8 cellular contexts compared by ENCODE assay signal in the genomic region with DNA sequence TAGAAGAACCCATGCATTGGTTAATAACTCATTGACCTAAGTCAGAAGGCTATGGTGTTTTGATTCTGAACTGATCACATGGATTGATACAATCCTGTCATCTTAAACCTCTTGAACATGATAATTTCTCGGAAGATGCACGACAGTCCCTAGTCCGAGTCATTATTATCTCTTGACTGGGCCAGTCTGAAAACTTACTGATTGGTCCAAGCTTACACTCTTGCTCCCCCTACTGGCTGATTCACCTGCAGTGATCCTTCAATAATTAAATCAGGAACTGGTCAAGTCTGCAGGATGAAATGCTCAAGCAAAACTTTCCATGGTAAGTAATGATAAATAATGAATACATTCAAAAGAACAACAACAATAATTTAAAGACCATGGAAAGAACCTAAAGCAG.
DNase-seq lines count a peak whose midpoint lies in the region; ATAC-seq, FAIRE-seq and TF ChIP-seq lines count a peak whose summit lies in the region.

No MANE protein-coding gene starts in this region.

- H4K20me1 ChIP-seq in OCI-LY1 (ENCODE audit: insufficient read depth, low read length): no peaks in the 10 kb centered on the region

- ATAC-seq in HG03469 (IDR thresholded peaks at IDR 0.05; ENCODE audit: unreplicated experiment): peak; percentile 81

- in situ Hi-C loops in G401 (cut with HindIII; ENCODE audit: low sequenced_read_pairs): no loop called here

- peak; percentile 92 for TF ChIP-seq CTCF in OCI-LY1 (IDR thresholded peaks at IDR 0.05; ENCODE audit: low read length)

- H3K27me3 ChIP-seq in OCI-LY1 (ENCODE audit: insufficient read depth, low read length): no peaks in the 10 kb centered on the region

- no peaks in the 10 kb centered on the region for H3K36me3 ChIP-seq in OCI-LY1 (ENCODE audit: insufficient read depth, low read length)

- H3K9me3 ChIP-seq in OCI-LY1 (ENCODE audit: low read length): no peaks in the 10 kb centered on the region

- no peak overlapping the region for H3K4me2 ChIP-seq in OCI-LY1 (ENCODE audit: low read length)

- no peak overlapping the region for H3K27ac ChIP-seq in OCI-LY1 (ENCODE audit: low read depth, low read length, poor library complexity, severe bottlenecking)

- H2AFZ ChIP-seq in OCI-LY1 (ENCODE audit: low read length): no peak overlapping the region

- no peaks in the 10 kb centered on the region for H3K9me2 ChIP-seq in OCI-LY1 (ENCODE audit: low read depth, low read length)

- no peaks in the 10 kb centered on the region for H3K79me2 ChIP-seq in OCI-LY1 (ENCODE audit: insufficient read depth, low read length)

- DNase-seq in G401 (ENCODE audit: low spot score): peak; percentile 66
- peak; percentile 23 for DNase-seq in GM19239 (ENCODE audit: insufficient read length, low spot score)
- DNase-seq in ecto neural progenitor cell (ENCODE audit: low spot score): peak; percentile 64
- DNase-seq in midbrain (lab: John Stamatoyannopoulos, UW): peak; percentile 49
- no peak for DNase-seq in activated CD4-positive, CD25-positive, alpha-beta regulatory T cell treated with anti-CD3 and anti-CD28 coated beads, Interleukin-2, amount 50 U/mL, for 72 hours
- no peak for DNase-seq in stimulated activated naive CD4-positive, alpha-beta T cell treated with Interleukin-2 at 50 U/mL for 16 hours (lab: John Stamatoyannopoulos, UW)

- no peaks in the 10 kb centered on the region for H3F3A ChIP-seq in OCI-LY1 (ENCODE audit: insufficient read depth, low read length)

- H3K9ac ChIP-seq in OCI-LY1 (ENCODE audit: low read length): no peak overlapping the region

- H3K4me3 ChIP-seq in OCI-LY1 (ENCODE audit: low read depth, low read length, poor library complexity, severe bottlenecking): no peak overlapping the region

- peak; percentile 82 for FAIRE-seq in GM19239 (lab: Jason Lieb, UNC)

- no peaks in the 10 kb centered on the region for H3K4me1 ChIP-seq in OCI-LY1 (ENCODE audit: insufficient read depth, low read length, severe bottlenecking)

Comparison
In these comparisons a context has a peak if more than half of its experiments do, and no peak if none do; other contexts are left out.
1. DNase-seq: peak in G401 (single experiment), GM19239 (single experiment), ecto neural progenitor cell (single experiment) and midbrain (single experiment); none in activated CD4-positive, CD25-positive, alpha-beta regulatory T cell treated with anti-CD3 and anti-CD28 coated beads, Interleukin-2, amount 50 U/mL, for 72 hours (single experiment) and stimulated activated naive CD4-positive, alpha-beta T cell treated with Interleukin-2 at 50 U/mL for 16 hours (single experiment).